In the genomic region with DNA sequence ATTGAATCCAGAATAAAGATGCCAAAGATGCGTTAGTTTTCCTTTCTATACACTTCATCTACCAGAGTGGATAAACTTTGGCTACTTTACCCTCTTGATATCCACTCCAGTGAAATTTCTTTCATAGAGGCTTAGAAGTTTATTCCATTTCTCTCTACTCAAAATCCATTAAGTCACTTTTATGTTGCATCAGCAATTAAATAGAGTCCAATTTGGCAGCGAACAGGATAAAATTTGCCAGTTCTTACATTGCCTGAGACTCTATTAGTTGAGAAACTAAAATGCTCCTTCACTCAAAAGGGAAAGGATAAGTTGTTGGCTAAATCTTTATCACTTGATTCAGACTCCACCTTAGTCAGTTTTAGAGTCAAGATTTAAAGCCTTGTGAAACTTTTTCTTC, we compare ENCODE assay signal across 1 cellular context.
TF ChIP-seq lines count a peak whose summit lies in the region.

No MANE protein-coding gene starts in this region.

TF ChIP-seq in GM12878, 131 proteins besides CTCF, POLR2A, EP300 and RAD21 (continued from another document):
- TF ChIP-seq, protein P1, sequence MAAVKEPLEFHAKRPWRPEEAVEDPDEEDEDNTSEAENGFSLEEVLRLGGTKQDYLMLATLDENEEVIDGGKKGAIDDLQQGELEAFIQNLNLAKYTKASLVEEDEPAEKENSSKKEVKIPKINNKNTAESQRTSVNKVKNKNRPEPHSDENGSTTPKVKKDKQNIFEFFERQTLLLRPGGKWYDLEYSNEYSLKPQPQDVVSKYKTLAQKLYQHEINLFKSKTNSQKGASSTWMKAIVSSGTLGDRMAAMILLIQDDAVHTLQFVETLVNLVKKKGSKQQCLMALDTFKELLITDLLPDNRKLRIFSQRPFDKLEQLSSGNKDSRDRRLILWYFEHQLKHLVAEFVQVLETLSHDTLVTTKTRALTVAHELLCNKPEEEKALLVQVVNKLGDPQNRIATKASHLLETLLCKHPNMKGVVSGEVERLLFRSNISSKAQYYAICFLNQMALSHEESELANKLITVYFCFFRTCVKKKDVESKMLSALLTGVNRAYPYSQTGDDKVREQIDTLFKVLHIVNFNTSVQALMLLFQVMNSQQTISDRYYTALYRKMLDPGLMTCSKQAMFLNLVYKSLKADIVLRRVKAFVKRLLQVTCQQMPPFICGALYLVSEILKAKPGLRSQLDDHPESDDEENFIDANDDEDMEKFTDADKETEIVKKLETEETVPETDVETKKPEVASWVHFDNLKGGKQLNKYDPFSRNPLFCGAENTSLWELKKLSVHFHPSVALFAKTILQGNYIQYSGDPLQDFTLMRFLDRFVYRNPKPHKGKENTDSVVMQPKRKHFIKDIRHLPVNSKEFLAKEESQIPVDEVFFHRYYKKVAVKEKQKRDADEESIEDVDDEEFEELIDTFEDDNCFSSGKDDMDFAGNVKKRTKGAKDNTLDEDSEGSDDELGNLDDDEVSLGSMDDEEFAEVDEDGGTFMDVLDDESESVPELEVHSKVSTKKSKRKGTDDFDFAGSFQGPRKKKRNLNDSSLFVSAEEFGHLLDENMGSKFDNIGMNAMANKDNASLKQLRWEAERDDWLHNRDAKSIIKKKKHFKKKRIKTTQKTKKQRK (IDR thresholded peaks at IDR 0.05; ENCODE audit: low read depth, low read length), result no peak
- TF ChIP-seq, protein P2, sequence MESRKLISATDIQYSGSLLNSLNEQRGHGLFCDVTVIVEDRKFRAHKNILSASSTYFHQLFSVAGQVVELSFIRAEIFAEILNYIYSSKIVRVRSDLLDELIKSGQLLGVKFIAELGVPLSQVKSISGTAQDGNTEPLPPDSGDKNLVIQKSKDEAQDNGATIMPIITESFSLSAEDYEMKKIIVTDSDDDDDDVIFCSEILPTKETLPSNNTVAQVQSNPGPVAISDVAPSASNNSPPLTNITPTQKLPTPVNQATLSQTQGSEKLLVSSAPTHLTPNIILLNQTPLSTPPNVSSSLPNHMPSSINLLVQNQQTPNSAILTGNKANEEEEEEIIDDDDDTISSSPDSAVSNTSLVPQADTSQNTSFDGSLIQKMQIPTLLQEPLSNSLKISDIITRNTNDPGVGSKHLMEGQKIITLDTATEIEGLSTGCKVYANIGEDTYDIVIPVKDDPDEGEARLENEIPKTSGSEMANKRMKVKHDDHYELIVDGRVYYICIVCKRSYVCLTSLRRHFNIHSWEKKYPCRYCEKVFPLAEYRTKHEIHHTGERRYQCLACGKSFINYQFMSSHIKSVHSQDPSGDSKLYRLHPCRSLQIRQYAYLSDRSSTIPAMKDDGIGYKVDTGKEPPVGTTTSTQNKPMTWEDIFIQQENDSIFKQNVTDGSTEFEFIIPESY (IDR thresholded peaks at IDR 0.05), result no peak
- TF ChIP-seq KLF5 (IDR thresholded peaks at IDR 0.05; ENCODE audit: partially characterized antibody), result no peak
- no peak for TF ChIP-seq ZNF207 (IDR thresholded peaks at IDR 0.05; ENCODE audit: borderline replicate concordance)
- TF ChIP-seq, protein P3, sequence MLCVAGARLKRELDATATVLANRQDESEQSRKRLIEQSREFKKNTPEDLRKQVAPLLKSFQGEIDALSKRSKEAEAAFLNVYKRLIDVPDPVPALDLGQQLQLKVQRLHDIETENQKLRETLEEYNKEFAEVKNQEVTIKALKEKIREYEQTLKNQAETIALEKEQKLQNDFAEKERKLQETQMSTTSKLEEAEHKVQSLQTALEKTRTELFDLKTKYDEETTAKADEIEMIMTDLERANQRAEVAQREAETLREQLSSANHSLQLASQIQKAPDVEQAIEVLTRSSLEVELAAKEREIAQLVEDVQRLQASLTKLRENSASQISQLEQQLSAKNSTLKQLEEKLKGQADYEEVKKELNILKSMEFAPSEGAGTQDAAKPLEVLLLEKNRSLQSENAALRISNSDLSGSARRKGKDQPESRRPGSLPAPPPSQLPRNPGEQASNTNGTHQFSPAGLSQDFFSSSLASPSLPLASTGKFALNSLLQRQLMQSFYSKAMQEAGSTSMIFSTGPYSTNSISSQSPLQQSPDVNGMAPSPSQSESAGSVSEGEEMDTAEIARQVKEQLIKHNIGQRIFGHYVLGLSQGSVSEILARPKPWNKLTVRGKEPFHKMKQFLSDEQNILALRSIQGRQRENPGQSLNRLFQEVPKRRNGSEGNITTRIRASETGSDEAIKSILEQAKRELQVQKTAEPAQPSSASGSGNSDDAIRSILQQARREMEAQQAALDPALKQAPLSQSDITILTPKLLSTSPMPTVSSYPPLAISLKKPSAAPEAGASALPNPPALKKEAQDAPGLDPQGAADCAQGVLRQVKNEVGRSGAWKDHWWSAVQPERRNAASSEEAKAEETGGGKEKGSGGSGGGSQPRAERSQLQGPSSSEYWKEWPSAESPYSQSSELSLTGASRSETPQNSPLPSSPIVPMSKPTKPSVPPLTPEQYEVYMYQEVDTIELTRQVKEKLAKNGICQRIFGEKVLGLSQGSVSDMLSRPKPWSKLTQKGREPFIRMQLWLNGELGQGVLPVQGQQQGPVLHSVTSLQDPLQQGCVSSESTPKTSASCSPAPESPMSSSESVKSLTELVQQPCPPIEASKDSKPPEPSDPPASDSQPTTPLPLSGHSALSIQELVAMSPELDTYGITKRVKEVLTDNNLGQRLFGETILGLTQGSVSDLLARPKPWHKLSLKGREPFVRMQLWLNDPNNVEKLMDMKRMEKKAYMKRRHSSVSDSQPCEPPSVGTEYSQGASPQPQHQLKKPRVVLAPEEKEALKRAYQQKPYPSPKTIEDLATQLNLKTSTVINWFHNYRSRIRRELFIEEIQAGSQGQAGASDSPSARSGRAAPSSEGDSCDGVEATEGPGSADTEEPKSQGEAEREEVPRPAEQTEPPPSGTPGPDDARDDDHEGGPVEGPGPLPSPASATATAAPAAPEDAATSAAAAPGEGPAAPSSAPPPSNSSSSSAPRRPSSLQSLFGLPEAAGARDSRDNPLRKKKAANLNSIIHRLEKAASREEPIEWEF (IDR thresholded peaks at IDR 0.05; ENCODE audit: insufficient replicate concordance, low read depth, low read length), result no peak
